1 cellular context compared by ENCODE assay signal in genomic region chr14:90705052-90705392, GRCh38.
TF ChIP-seq lines count a peak whose summit lies in the region.

No MANE protein-coding gene starts in this region.

TF ChIP-seq in HepG2, 621 proteins besides CTCF, POLR2A, EP300 and RAD21 (continued from another document):
- TF ChIP-seq KIAA2018 (CRISPR knock-in tag; IDR thresholded peaks at IDR 0.05; ENCODE audit: borderline replicate concordance): no peak
